Comparison of ENCODE assay signal across 8 cellular contexts in genomic region chr9:112174223-112174964, GRCh38. TPM values are rescaled to one million over a fixed set of nuclear protein-coding genes. Genes with fewer than 3 reads are reported as not detected.
A peak's percentile ranks its signal among the peaks of the same experiment; 100 is the strongest.
DNase-seq lines count a peak whose midpoint lies in the region; ATAC-seq and TF ChIP-seq lines count a peak whose summit lies in the region.

No MANE protein-coding gene starts in this region.

- in situ Hi-C loops in GM18951 (cut with MboI; ENCODE audit: low sequenced_read_pairs, unreplicated experiment): no loop called here

- DNase-seq in AG10803 (ENCODE audit: low read depth) (peak; percentile 49), NCI-H748 (lab: John Stamatoyannopoulos, UW; ENCODE audit: unreplicated experiment) (peak; percentile 67), epithelial cell of prostate (ENCODE audit: low read depth, low spot score) (no peak), naive B cell (peak; percentile 66)
- DNase-seq in activated CD8-positive, alpha-beta memory T cell treated with anti-CD3 and anti-CD28 coated beads for 4 hours (ENCODE audit: low read depth in 2 of 2): peak; percentile 39 to 58
- DNase-seq in stimulated activated naive CD8-positive, alpha-beta T cell treated with anti-CD3 and anti-CD28 coated beads, Interleukin-15, Interleukin-2, amounts not matched to agents 100 U/mL and 50 U/mL, for 24 hours: peak; percentile 83

- peak overlapping the region; percentile 80 for H3K27ac ChIP-seq in epithelial cell of prostate

- H3K9me3 Mint-ChIP-seq in naive B cell: no peaks in the 10 kb centered on the region

- TF ChIP-seq POLR2A in GM18951 (IDR thresholded peaks at IDR 0.05; ENCODE audit: extremely low read depth, insufficient read depth, insufficient read length): peak; percentile 58

- no peaks in the 10 kb centered on the region for H3K36me3 Mint-ChIP-seq in naive B cell

- no peaks in the 10 kb centered on the region for H3K27me3 Mint-ChIP-seq in naive B cell

- H3K4me3 ChIP-seq in AG10803 (ENCODE audit: low read length): peak overlapping the region; percentile 34

- ATAC-seq in HG03108 (IDR thresholded peaks at IDR 0.05; ENCODE audit: unreplicated experiment) (peak; percentile 82), naive B cell (ENCODE audit: low read depth in 2 of 2) (peak; percentile 79 to 81)
- ATAC-seq in stimulated activated naive CD8-positive, alpha-beta T cell treated with anti-CD3 and anti-CD28 coated beads, Interleukin-15, Interleukin-2, amounts not matched to agents 100 U/mL and 50 U/mL, for 24 hours: peak; percentile 92

- peak overlapping the region; percentile 79 to 94 (median 87) for H3K27ac Mint-ChIP-seq in naive B cell

- H3K4me3 Mint-ChIP-seq in naive B cell: peak overlapping the region; percentile 84 to 96 (median 90)

- TF ChIP-seq CTCF in AG10803 (conservative IDR thresholded peaks at IDR 0.05; ENCODE audit: low read length): no peak

- peaks cover 40 to 53% (median 44%) of the 10 kb centered on the region in 3 donors for H3K4me1 Mint-ChIP-seq in naive B cell

RNA-seq across cellular contexts. Expression of gene SUSD1, which starts 0.7 kb away (rescaled TPM):
- 10 to 100 TPM in 1 of 6 donors, 1 to 10 TPM in 5; 5.1 to 19.4 (median 9.1) TPM for polyA plus RNA-seq in naive B cell (ENCODE audit: low read depth in 6 of 6)
